5 cellular contexts compared by ENCODE assay signal in genomic region chrX:132945055-132945599, GRCh38. TPM values are rescaled to one million over a fixed set of nuclear protein-coding genes. Genes with fewer than 3 reads are reported as not detected.
"Had no signal": no experiment of that assay in that cellular context is flagged by ENCODE, and none has a peak within 500 bp of the region (broad histone marks: within the 10 kb centered on the region; RNA-seq: fewer than 3 reads in every experiment).

No MANE protein-coding gene starts in this region.

RNA-seq across cellular contexts. Expression of gene HS6ST2, which starts 13.3 kb away (rescaled TPM):
- total RNA-seq: HepG2, HT-29, IMR-90, K562 had no signal
- polyA plus RNA-seq: IgD-negative memory B cell, IMR-90, K562 had no signal
